ENCODE assay signal across 31 cellular contexts in the genomic region with DNA sequence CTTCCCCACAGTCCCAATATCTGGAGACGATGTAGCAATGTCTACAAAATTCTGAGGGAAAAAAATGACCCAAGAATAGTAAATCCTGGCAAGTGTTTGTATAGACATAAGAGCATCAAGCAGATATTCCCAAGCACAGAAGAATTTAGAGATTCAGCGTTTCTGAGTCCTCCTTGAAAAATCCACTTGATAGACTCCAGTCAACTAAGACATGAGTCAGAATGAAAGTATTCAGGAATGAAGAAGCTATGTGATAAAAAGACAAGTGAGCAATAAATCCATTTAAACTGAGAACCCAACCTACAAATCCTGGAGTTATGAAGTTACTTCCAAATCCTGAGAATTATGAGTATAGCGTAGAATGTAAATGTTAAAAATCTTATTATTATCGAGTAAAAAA.
A peak's percentile ranks its signal among the peaks of the same experiment; 100 is the strongest.
DNase-seq lines count a peak whose midpoint lies in the region; ATAC-seq, FAIRE-seq and TF ChIP-seq lines count a peak whose summit lies in the region.
"Had no signal": no experiment of that assay in that cellular context is flagged by ENCODE, and none has a peak within 500 bp of the region (broad histone marks: within the 10 kb centered on the region; RNA-seq: fewer than 3 reads in every experiment).

No MANE protein-coding gene starts in this region.

- H3K27ac ChIP-seq in vagina (no peak overlapping the region), pancreas (no peak overlapping the region)
- H3K27ac ChIP-seq: BLaER1, lower lobe of right lung, Peyer's patch, tibial artery had no signal

- H3K36me3 ChIP-seq in kidney epithelial cell (ENCODE audit: control insufficient read depth, insufficient read depth, low read length) (no peaks in the 10 kb centered on the region), vagina (no peaks in the 10 kb centered on the region), pancreas (no peaks in the 10 kb centered on the region)
- H3K36me3 ChIP-seq: BLaER1, lower lobe of right lung, Peyer's patch, tibial artery had no signal

- FAIRE-seq in pancreas (lab: Jason Lieb, UNC) = no peak
- FAIRE-seq: colon, endothelial cell of umbilical vein, kidney had no signal

- TF ChIP-seq CTCF in AG04449 (IDR thresholded peaks at IDR 0.05; ENCODE audit: insufficient read depth, low read length, missing control alignments) (no peak), kidney epithelial cell (IDR thresholded peaks at IDR 0.05; ENCODE audit: insufficient read depth, low read length, poor library complexity, severe bottlenecking) (no peak), vagina (IDR thresholded peaks at IDR 0.05) (no peak), pancreas (IDR thresholded peaks at IDR 0.05) (no peak), GM13977 (IDR thresholded peaks at IDR 0.05; ENCODE audit: extremely low read depth, insufficient read depth, missing control alignments) (no peak)

- H3K4me3 ChIP-seq in AG04449 (ENCODE audit: low read depth, low read length) = no peak overlapping the region
- H3K4me3 ChIP-seq in kidney epithelial cell (ENCODE audit: low read depth, low read length) = no peak overlapping the region
- no peak overlapping the region for H3K4me3 ChIP-seq in vagina
- no peak overlapping the region for H3K4me3 ChIP-seq in pancreas
- H3K4me3 ChIP-seq: BLaER1, lower lobe of right lung, Peyer's patch, tibial artery had no signal

- CTCF ChIA-PET in AG04449 (lab: Yijun Ruan, JAX) = no interaction called here

- intact Hi-C loops in left colon (cut with DNase I, micrococcal nuclease) (no loop called here), vagina (cut with DNase I) (no loop called here), pancreas (cut with DNase I) (no loop called here)

- WGBS in pancreas, 2 donors = 52 to 73% methylated on average over 4 of the region's 4 CpGs

- no peaks in the 10 kb centered on the region for H3K9me3 ChIP-seq in vagina
- no peaks in the 10 kb centered on the region for H3K9me3 ChIP-seq in pancreas
- H3K9me3 ChIP-seq: BLaER1, lower lobe of right lung, Peyer's patch, tibial artery had no signal

- ATAC-seq in left colon (no peak), pancreas (no peak)
- ATAC-seq: activated T-cell treated with anti-CD3 and anti-CD28 coated beads, Interleukin-2, amount 50 U/mL, for 4 hours; HCT116; lower lobe of right lung; naive thymus-derived CD8-positive, alpha-beta T cell; T-cell had no signal

- H3K27me3 ChIP-seq in kidney epithelial cell (ENCODE audit: control insufficient read depth, insufficient read depth, low read length) = no peaks in the 10 kb centered on the region
- no peaks in the 10 kb centered on the region for H3K27me3 ChIP-seq in vagina
- no peaks in the 10 kb centered on the region for H3K27me3 ChIP-seq in pancreas
- H3K27me3 ChIP-seq: BLaER1, Peyer's patch, tibial artery had no signal

- POLR2A ChIA-PET in AG04449 (lab: Yijun Ruan, JAX) = no interaction called here

- TF ChIP-seq POLR2A in vagina (IDR thresholded peaks at IDR 0.05) = no peak

- H3K4me1 ChIP-seq in vagina = no peaks in the 10 kb centered on the region
- H3K4me1 ChIP-seq in pancreas = no peaks in the 10 kb centered on the region
- H3K4me1 ChIP-seq: lower lobe of right lung, Peyer's patch, tibial artery had no signal

- in situ Hi-C loops in GM13977 (cut with MboI; ENCODE audit: low pct_unique_long_range_greater_than_20kb, low sequenced_read_pairs, unreplicated experiment) = no loop called here

- DNase-seq in AG04449 (ENCODE audit: low read depth, low spot score) = peak; percentile 19
- DNase-seq in HT1080 (ENCODE audit: low read depth) = peak; percentile 68
- DNase-seq in amniotic epithelial cell (ENCODE audit: low read depth) = peak; percentile 98
- peak; percentile 19 for DNase-seq in kidney epithelial cell (ENCODE audit: low read depth)
- no peak for DNase-seq in left colon
- DNase-seq in vagina (ENCODE audit: extremely low spot score in 2 of 2) = no peak
- no peak for DNase-seq in pancreas
- DNase-seq in GM13977 (ENCODE audit: low spot score) = no peak
- DNase-seq: activated gamma-delta T cell; activated naive CD8-positive, alpha-beta T cell treated with anti-CD3 and anti-CD28 coated beads for 36 hours; activated T-cell treated with anti-CD3 and anti-CD28 coated beads, Interleukin-2, amount 50 U/mL, for 4 hours; aorta; DMS 273 treated with DMSO at 0.1 percent for 48 hours; GDM1; kidney; lower lobe of right lung; naive thymus-derived CD8-positive, alpha-beta T cell; NCI-H1105; NCI-H187; NCI-H2171 treated with DMSO at 0.1 percent for 48 hours; NCI-H524 treated with DMSO at 0.1 percent for 48 hours; nucleus accumbens; Peyer's patch; stimulated activated CD4-positive, alpha-beta T cell treated with anti-CD3 and anti-CD28 coated beads, Interleukin-15, amount 100 ng/mL, for 24 hours; stimulated activated CD4-positive, alpha-beta T cell treated with anti-CD3 and anti-CD28 coated beads, Interleukin-4, amount 100 ng/mL, for 4 hours; T-cell; tibial artery had no signal

Comparison
In these comparisons a context has a peak if more than half of its experiments do, and no peak if none do; other contexts are left out.
1. DNase-seq: peak in AG04449 (single experiment), HT1080 (single experiment), amniotic epithelial cell (single experiment) and kidney epithelial cell (single experiment); none in left colon (0 of 2), vagina (0 of 2), pancreas (0 of 6) and GM13977 (single experiment).